In the genomic region with DNA sequence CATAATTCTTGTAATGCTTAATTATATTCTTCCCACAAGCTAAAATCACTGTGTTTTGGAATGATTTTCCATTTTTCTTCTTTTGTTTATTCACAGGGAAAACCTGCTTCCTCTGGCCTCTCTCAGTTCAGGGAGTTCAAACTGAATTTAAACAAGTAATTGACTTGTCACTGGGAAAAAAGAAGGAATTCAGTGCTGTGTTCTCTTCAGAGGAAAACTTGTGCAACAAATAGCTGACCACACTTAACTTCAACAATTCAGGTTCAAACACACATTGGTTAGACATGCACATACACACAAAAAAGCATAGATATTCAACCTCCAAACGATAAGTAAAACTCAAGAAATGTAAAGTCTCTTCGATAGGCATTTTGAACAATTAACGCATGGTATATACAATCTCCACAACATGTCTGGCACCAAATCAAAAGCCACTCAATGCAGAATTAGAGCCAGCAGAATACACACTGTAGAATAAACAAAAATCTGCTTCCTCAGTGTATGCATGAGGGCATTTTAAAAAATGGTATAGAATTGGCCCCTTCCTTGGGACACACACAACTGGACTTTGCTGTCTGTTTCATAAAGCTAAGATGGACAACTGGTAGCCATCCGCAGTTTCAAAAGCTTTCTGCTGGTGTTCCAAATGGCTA, we compare ENCODE assay signal across 9 cellular contexts.
A peak's percentile ranks its signal among the peaks of the same experiment; 100 is the strongest.
DNase-seq lines count a peak whose midpoint lies in the region; ATAC-seq, FAIRE-seq and TF ChIP-seq lines count a peak whose summit lies in the region.
"Had no signal": no experiment of that assay in that cellular context is flagged by ENCODE, and none has a peak within 500 bp of the region (broad histone marks: within the 10 kb centered on the region; RNA-seq: fewer than 3 reads in every experiment).

No MANE protein-coding gene starts in this region.

- intact Hi-C loops in heart right ventricle (cut with DNase I) (loop anchor here in 7 of 10 donors (2.0 to 10.0 kb wide), 5 partner anchors 54 to 84 kb away; no protein-coding TSS in a partner anchor), cardiac septum (cut with DNase I) (no loop called here), upper lobe of right lung (cut with DNase I) (no loop called here)

- no peak for ATAC-seq in heart right ventricle
- ATAC-seq in lung (ENCODE audit: insufficient read depth, low FRiP score), result no peak
- ATAC-seq in upper lobe of right lung, result no peak
- no peak for ATAC-seq in GM18517 (IDR thresholded peaks at IDR 0.05; ENCODE audit: unreplicated experiment)
- no peak for ATAC-seq in HG02642 (IDR thresholded peaks at IDR 0.05; ENCODE audit: poor library complexity, unreplicated experiment)

- H3K4me3 ChIP-seq in heart right ventricle (peak overlapping the region; percentile 11 to 79 (median 64)), lung (no peak overlapping the region), upper lobe of right lung (peak overlapping the region; percentile 62)

- TF ChIP-seq CTCF in heart right ventricle (IDR thresholded peaks at IDR 0.05) (no peak), lung (IDR thresholded peaks at IDR 0.05; ENCODE audit: control extremely low read depth, extremely low read depth) (no peak), upper lobe of right lung (IDR thresholded peaks at IDR 0.05) (no peak)

- H3K27me3 ChIP-seq in heart right ventricle, result no peaks in the 10 kb centered on the region
- no peaks in the 10 kb centered on the region for H3K27me3 ChIP-seq in lung (ENCODE audit: control insufficient read depth, insufficient read depth)
- H3K27me3 ChIP-seq in upper lobe of right lung, result no peaks in the 10 kb centered on the region

- peak overlapping the region; percentile 87 to 98 (median 94) for H3K27ac ChIP-seq in heart right ventricle
- H3K27ac ChIP-seq in angular gyrus (ENCODE audit: low read depth, low read length), result peak overlapping the region; percentile 97
- H3K27ac ChIP-seq in lung (ENCODE audit: low read depth in 1 of 2, low read length in 1 of 2), result peak overlapping the region; percentile 63 to 83
- peak overlapping the region; percentile 88 for H3K27ac ChIP-seq in upper lobe of right lung
- H3K27ac ChIP-seq: VCaP had no signal

- WGBS in heart right ventricle, 2 donors, result 39 to 42% methylated on average over 4 of the region's 4 CpGs
- WGBS in lung, 2 donors, result 46 to 59% methylated on average over 4 of the region's 4 CpGs

- H3K9me3 ChIP-seq in heart right ventricle (no peaks in the 10 kb centered on the region), lung (ENCODE audit: control insufficient read depth in 2 of 2, insufficient read depth in 1 of 2, low read length in 1 of 2) (no peaks in the 10 kb centered on the region), upper lobe of right lung (no peaks in the 10 kb centered on the region)

- no peak for DNase-seq in heart right ventricle
- no peak for DNase-seq in cardiac septum (ENCODE audit: low spot score)
- no peak for DNase-seq in lung (ENCODE audit: low spot score)
- DNase-seq in upper lobe of right lung, result no peak
- no peak for DNase-seq in HTR-8/SVneo (ENCODE audit: insufficient read length, low spot score)

- H3K36me3 ChIP-seq in heart right ventricle (no peaks in the 10 kb centered on the region), lung (ENCODE audit: control insufficient read depth in 2 of 2, insufficient read depth in 2 of 2, low read length in 2 of 2) (no peaks in the 10 kb centered on the region), upper lobe of right lung (no peaks in the 10 kb centered on the region)

- no peak for FAIRE-seq in HTR-8/SVneo (lab: Jason Lieb, UNC)

- H3K4me1 ChIP-seq in heart right ventricle (peaks cover 2 to 60% (median 48%) of the 10 kb centered on the region in 9 donors), lung (ENCODE audit: control insufficient read depth in 2 of 2, insufficient read depth in 2 of 2, low read length in 2 of 2) (peaks cover 2 to 10% of the 10 kb centered on the region in 2 donors), upper lobe of right lung (peaks cover 12% of the 10 kb centered on the region)

Comparison
In these comparisons a context has a peak if more than half of its experiments do, and no peak if none do; other contexts are left out.
1. intact Hi-C loops: an anchor here in heart right ventricle (2.0 to 10.0 kb wide); none called in cardiac septum and upper lobe of right lung.